8 cellular contexts compared by ENCODE assay signal in the genomic region with DNA sequence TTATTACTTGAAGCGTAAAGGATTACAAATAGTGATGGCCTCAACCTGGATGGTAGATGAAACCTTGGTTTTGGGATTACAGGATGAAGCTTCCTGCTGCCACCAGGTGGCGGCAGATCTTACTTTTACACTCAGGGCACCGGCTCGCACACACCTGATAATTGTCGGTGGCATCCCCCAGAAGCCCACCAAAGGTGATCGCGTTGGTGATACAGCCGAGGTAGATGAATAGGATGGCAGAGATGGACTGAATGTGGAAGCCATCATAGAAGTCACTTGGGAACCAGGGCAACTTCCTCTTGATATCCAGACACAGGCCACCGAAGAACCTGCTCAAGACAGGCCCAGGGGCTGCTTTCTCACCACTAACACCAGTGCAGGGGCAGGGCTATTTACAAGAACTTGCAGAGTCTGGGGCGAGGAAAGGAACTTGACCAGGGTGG. TPM values are rescaled to one million over a fixed set of nuclear protein-coding genes. Genes with fewer than 3 reads are reported as not detected.
DNase-seq lines count a peak whose midpoint lies in the region; ATAC-seq and TF ChIP-seq lines count a peak whose summit lies in the region.

No MANE protein-coding gene starts in this region.

- H3K27ac ChIP-seq in colonic mucosa: no peak overlapping the region

- no peak overlapping the region for H3K27ac Mint-ChIP-seq in stimulated activated effector memory CD8-positive, alpha-beta T cell treated with anti-CD3 and anti-CD28 coated beads, Interleukin-12 subunit alpha, Interleukin-12 subunit beta, amount 100 ng/mL, for 72 hours

- H3K4me3 Mint-ChIP-seq in stimulated activated effector memory CD8-positive, alpha-beta T cell treated with anti-CD3 and anti-CD28 coated beads, Interleukin-12 subunit alpha, Interleukin-12 subunit beta, amount 100 ng/mL, for 72 hours: no peak overlapping the region

- peak; percentile 68 for TF ChIP-seq CTCF in colonic mucosa (IDR thresholded peaks at IDR 0.05)

- ATAC-seq in stimulated activated effector memory CD8-positive, alpha-beta T cell treated with anti-CD3 and anti-CD28 coated beads, Interleukin-12 subunit alpha, Interleukin-12 subunit beta, amount 100 ng/mL, for 72 hours: peak; percentile 68
- no peak for ATAC-seq in HG03095 (IDR thresholded peaks at IDR 0.05; ENCODE audit: unreplicated experiment)

- H3K4me1 Mint-ChIP-seq in stimulated activated effector memory CD8-positive, alpha-beta T cell treated with anti-CD3 and anti-CD28 coated beads, Interleukin-12 subunit alpha, Interleukin-12 subunit beta, amount 100 ng/mL, for 72 hours: peaks cover 6% of the 10 kb centered on the region

- H3K27me3 ChIP-seq in colonic mucosa: no peaks in the 10 kb centered on the region

- H3K9ac ChIP-seq in colonic mucosa (ENCODE audit: low read depth in 2 of 2, low read length in 2 of 2): no peak overlapping the region

- H3K4me3 ChIP-seq in colonic mucosa: no peak overlapping the region

- H3K4me1 ChIP-seq in colonic mucosa: no peaks in the 10 kb centered on the region

- DNase-seq in NCI-H526 (lab: John Stamatoyannopoulos, UW): peak; percentile 3 to 62
- no peak for DNase-seq in NCI-H526 treated with DMSO at 0.1 percent for 48 hours (lab: John Stamatoyannopoulos, UW)
- peak; percentile 12 for DNase-seq in NCI-H146 treated with DMSO at 0.1 percent for 48 hours (lab: John Stamatoyannopoulos, UW; ENCODE audit: unreplicated experiment)
- DNase-seq in activated CD4-positive, alpha-beta T cell treated with anti-CD3 and anti-CD28 coated beads for 1 hour: peak; percentile 30
- peak; percentile 41 for DNase-seq in colonic mucosa
- peak; percentile 58 for DNase-seq in medulla oblongata (ENCODE audit: extremely low spot score)
- peak; percentile 32 to 70 for DNase-seq in stimulated activated effector memory CD8-positive, alpha-beta T cell treated with anti-CD3 and anti-CD28 coated beads, Interleukin-12 subunit alpha, Interleukin-12 subunit beta, amount 100 ng/mL, for 72 hours (ENCODE audit: low spot score in 2 of 2)

- H3K9me3 Mint-ChIP-seq in stimulated activated effector memory CD8-positive, alpha-beta T cell treated with anti-CD3 and anti-CD28 coated beads, Interleukin-12 subunit alpha, Interleukin-12 subunit beta, amount 100 ng/mL, for 72 hours: no peaks in the 10 kb centered on the region

- H3K9me3 ChIP-seq in colonic mucosa: no peaks in the 10 kb centered on the region

- H3K36me3 Mint-ChIP-seq in stimulated activated effector memory CD8-positive, alpha-beta T cell treated with anti-CD3 and anti-CD28 coated beads, Interleukin-12 subunit alpha, Interleukin-12 subunit beta, amount 100 ng/mL, for 72 hours: no peaks in the 10 kb centered on the region

- no peaks in the 10 kb centered on the region for H3K36me3 ChIP-seq in colonic mucosa

- intact Hi-C loops in colonic mucosa (cut with DNase I): loop anchor here (5.0 to 10.0 kb wide), 2 partner anchors 87 to 425 kb away; a partner anchor contains a TSS

RNA-seq across cellular contexts. Expression of a gene that starts 51.8 kb away (rescaled TPM):
- total RNA-seq in colonic mucosa: 10 to 100 TPM; 44.9 to 89.2 TPM
